Comparison of ENCODE assay signal across 2 cellular contexts in the genomic region with DNA sequence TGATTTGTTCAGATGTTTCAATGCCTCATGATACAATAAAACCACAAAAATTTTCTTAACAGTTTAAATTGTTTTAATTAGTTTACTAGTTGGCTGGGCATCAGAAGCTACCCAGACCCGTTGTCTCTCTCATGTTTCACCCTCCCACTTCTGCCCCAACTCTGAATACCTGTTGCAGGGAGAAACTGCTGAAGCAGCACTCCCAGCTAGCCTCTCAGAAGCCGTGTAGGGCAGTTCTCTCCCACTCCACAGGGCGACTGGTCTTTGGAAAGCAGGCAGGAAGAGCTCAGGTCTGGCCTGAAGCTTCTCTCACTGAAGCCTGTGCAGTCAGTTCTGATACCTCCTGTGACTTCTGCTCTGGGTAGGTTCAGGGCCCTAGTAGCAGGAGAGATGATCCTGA.
TF ChIP-seq lines count a peak whose summit lies in the region.

No MANE protein-coding gene starts in this region.

TF ChIP-seq in HEK293, 187 proteins besides CTCF, POLR2A, EP300 and RAD21:
- TF ChIP-seq ZNF561 (tag by site-specific recombination; IDR thresholded peaks at IDR 0.05; ENCODE audit: borderline replicate concordance) (no peak), ZNF549 (tag by site-specific recombination; IDR thresholded peaks at IDR 0.05) (no peak), EGR2 (tag by site-specific recombination; IDR thresholded peaks at IDR 0.05; ENCODE audit: low read depth) (no peak), ZNF169 (tag by site-specific recombination; IDR thresholded peaks at IDR 0.05) (no peak), KLF1 (tag by site-specific recombination; IDR thresholded peaks at IDR 0.05) (no peak), ZNF394 (tag by site-specific recombination; IDR thresholded peaks at IDR 0.05; ENCODE audit: borderline replicate concordance) (no peak), ZBTB20 (tag by site-specific recombination; IDR thresholded peaks at IDR 0.05) (peak; percentile 36; the same call in 1 of the 2 replicates), ZNF184 (tag by site-specific recombination; IDR thresholded peaks at IDR 0.05) (no peak), SETDB1 (IDR thresholded peaks at IDR 0.05; ENCODE audit: insufficient read length, low read length) (no peak), SCRT2 (tag by site-specific recombination; IDR thresholded peaks at IDR 0.05) (peak; percentile 90), ZNF585B (tag by site-specific recombination; IDR thresholded peaks at IDR 0.05) (no peak), ZNF214 (tag by site-specific recombination; IDR thresholded peaks at IDR 0.05; ENCODE audit: borderline replicate concordance) (no peak), SCRT1 (tag by site-specific recombination; IDR thresholded peaks at IDR 0.05; ENCODE audit: borderline replicate concordance) (peak; percentile 68; the same call in 1 of the 2 replicates), ZNF473 (tag by site-specific recombination; IDR thresholded peaks at IDR 0.05) (no peak)
- TF ChIP-seq, protein P1, sequence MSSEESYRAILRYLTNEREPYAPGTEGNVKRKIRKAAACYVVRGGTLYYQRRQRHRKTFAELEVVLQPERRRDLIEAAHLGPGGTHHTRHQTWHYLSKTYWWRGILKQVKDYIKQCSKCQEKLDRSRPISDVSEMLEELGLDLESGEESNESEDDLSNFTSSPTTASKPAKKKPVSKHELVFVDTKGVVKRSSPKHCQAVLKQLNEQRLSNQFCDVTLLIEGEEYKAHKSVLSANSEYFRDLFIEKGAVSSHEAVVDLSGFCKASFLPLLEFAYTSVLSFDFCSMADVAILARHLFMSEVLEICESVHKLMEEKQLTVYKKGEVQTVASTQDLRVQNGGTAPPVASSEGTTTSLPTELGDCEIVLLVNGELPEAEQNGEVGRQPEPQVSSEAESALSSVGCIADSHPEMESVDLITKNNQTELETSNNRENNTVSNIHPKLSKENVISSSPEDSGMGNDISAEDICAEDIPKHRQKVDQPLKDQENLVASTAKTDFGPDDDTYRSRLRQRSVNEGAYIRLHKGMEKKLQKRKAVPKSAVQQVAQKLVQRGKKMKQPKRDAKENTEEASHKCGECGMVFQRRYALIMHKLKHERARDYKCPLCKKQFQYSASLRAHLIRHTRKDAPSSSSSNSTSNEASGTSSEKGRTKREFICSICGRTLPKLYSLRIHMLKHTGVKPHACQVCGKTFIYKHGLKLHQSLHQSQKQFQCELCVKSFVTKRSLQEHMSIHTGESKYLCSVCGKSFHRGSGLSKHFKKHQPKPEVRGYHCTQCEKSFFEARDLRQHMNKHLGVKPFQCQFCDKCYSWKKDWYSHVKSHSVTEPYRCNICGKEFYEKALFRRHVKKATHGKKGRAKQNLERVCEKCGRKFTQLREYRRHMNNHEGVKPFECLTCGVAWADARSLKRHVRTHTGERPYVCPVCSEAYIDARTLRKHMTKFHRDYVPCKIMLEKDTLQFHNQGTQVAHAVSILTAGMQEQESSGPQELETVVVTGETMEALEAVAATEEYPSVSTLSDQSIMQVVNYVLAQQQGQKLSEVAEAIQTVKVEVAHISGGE (tag by site-specific recombination; conservative IDR thresholded peaks at IDR 0.05; ENCODE audit: low read depth), result no peak
- TF ChIP-seq, protein P2, sequence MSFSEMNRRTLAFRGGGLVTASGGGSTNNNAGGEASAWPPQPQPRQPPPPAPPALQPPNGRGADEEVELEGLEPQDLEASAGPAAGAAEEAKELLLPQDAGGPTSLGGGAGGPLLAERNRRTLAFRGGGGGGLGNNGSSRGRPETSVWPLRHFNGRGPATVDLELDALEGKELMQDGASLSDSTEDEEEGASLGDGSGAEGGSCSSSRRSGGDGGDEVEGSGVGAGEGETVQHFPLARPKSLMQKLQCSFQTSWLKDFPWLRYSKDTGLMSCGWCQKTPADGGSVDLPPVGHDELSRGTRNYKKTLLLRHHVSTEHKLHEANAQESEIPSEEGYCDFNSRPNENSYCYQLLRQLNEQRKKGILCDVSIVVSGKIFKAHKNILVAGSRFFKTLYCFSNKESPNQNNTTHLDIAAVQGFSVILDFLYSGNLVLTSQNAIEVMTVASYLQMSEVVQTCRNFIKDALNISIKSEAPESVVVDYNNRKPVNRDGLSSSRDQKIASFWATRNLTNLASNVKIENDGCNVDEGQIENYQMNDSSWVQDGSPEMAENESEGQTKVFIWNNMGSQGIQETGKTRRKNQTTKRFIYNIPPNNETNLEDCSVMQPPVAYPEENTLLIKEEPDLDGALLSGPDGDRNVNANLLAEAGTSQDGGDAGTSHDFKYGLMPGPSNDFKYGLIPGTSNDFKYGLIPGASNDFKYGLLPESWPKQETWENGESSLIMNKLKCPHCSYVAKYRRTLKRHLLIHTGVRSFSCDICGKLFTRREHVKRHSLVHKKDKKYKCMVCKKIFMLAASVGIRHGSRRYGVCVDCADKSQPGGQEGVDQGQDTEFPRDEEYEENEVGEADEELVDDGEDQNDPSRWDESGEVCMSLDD (tag by site-specific recombination; IDR thresholded peaks at IDR 0.05), result no peak
- TF ChIP-seq, protein P3, sequence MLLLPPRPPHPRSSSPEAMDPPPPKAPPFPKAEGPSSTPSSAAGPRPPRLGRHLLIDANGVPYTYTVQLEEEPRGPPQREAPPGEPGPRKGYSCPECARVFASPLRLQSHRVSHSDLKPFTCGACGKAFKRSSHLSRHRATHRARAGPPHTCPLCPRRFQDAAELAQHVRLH (tag by site-specific recombination; IDR thresholded peaks at IDR 0.05), result no peak
TF ChIP-seq in HEK293: peak in this region for 3.

TF ChIP-seq in GM23338, 12 proteins besides CTCF, POLR2A, EP300 and RAD21:
- TF ChIP-seq, protein P4, sequence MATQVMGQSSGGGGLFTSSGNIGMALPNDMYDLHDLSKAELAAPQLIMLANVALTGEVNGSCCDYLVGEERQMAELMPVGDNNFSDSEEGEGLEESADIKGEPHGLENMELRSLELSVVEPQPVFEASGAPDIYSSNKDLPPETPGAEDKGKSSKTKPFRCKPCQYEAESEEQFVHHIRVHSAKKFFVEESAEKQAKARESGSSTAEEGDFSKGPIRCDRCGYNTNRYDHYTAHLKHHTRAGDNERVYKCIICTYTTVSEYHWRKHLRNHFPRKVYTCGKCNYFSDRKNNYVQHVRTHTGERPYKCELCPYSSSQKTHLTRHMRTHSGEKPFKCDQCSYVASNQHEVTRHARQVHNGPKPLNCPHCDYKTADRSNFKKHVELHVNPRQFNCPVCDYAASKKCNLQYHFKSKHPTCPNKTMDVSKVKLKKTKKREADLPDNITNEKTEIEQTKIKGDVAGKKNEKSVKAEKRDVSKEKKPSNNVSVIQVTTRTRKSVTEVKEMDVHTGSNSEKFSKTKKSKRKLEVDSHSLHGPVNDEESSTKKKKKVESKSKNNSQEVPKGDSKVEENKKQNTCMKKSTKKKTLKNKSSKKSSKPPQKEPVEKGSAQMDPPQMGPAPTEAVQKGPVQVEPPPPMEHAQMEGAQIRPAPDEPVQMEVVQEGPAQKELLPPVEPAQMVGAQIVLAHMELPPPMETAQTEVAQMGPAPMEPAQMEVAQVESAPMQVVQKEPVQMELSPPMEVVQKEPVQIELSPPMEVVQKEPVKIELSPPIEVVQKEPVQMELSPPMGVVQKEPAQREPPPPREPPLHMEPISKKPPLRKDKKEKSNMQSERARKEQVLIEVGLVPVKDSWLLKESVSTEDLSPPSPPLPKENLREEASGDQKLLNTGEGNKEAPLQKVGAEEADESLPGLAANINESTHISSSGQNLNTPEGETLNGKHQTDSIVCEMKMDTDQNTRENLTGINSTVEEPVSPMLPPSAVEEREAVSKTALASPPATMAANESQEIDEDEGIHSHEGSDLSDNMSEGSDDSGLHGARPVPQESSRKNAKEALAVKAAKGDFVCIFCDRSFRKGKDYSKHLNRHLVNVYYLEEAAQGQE (IDR thresholded peaks at IDR 0.05; ENCODE audit: unreplicated experiment), result no peak
- TF ChIP-seq EZH2phosphoT487 (IDR thresholded peaks at IDR 0.05; ENCODE audit: unreplicated experiment) (no peak), CREB1 (CRISPR knock-in tag; IDR thresholded peaks at IDR 0.05; ENCODE audit: low read depth) (no peak), POLR2AphosphoS5 (IDR thresholded peaks at IDR 0.05; ENCODE audit: low read depth) (no peak), EZH2 (IDR thresholded peaks at IDR 0.05; ENCODE audit: low read depth, unreplicated experiment) (no peak), JUNB (IDR thresholded peaks at IDR 0.05; ENCODE audit: unreplicated experiment) (no peak), ZNF331 (CRISPR knock-in tag; IDR thresholded peaks at IDR 0.05; ENCODE audit: low read depth) (no peak), NANOG (IDR thresholded peaks at IDR 0.05; ENCODE audit: borderline replicate concordance) (no peak), STAT1 (IDR thresholded peaks at IDR 0.05; ENCODE audit: unreplicated experiment) (no peak), ZNF114 (CRISPR knock-in tag; IDR thresholded peaks at IDR 0.05) (no peak)
- TF ChIP-seq, protein P5, sequence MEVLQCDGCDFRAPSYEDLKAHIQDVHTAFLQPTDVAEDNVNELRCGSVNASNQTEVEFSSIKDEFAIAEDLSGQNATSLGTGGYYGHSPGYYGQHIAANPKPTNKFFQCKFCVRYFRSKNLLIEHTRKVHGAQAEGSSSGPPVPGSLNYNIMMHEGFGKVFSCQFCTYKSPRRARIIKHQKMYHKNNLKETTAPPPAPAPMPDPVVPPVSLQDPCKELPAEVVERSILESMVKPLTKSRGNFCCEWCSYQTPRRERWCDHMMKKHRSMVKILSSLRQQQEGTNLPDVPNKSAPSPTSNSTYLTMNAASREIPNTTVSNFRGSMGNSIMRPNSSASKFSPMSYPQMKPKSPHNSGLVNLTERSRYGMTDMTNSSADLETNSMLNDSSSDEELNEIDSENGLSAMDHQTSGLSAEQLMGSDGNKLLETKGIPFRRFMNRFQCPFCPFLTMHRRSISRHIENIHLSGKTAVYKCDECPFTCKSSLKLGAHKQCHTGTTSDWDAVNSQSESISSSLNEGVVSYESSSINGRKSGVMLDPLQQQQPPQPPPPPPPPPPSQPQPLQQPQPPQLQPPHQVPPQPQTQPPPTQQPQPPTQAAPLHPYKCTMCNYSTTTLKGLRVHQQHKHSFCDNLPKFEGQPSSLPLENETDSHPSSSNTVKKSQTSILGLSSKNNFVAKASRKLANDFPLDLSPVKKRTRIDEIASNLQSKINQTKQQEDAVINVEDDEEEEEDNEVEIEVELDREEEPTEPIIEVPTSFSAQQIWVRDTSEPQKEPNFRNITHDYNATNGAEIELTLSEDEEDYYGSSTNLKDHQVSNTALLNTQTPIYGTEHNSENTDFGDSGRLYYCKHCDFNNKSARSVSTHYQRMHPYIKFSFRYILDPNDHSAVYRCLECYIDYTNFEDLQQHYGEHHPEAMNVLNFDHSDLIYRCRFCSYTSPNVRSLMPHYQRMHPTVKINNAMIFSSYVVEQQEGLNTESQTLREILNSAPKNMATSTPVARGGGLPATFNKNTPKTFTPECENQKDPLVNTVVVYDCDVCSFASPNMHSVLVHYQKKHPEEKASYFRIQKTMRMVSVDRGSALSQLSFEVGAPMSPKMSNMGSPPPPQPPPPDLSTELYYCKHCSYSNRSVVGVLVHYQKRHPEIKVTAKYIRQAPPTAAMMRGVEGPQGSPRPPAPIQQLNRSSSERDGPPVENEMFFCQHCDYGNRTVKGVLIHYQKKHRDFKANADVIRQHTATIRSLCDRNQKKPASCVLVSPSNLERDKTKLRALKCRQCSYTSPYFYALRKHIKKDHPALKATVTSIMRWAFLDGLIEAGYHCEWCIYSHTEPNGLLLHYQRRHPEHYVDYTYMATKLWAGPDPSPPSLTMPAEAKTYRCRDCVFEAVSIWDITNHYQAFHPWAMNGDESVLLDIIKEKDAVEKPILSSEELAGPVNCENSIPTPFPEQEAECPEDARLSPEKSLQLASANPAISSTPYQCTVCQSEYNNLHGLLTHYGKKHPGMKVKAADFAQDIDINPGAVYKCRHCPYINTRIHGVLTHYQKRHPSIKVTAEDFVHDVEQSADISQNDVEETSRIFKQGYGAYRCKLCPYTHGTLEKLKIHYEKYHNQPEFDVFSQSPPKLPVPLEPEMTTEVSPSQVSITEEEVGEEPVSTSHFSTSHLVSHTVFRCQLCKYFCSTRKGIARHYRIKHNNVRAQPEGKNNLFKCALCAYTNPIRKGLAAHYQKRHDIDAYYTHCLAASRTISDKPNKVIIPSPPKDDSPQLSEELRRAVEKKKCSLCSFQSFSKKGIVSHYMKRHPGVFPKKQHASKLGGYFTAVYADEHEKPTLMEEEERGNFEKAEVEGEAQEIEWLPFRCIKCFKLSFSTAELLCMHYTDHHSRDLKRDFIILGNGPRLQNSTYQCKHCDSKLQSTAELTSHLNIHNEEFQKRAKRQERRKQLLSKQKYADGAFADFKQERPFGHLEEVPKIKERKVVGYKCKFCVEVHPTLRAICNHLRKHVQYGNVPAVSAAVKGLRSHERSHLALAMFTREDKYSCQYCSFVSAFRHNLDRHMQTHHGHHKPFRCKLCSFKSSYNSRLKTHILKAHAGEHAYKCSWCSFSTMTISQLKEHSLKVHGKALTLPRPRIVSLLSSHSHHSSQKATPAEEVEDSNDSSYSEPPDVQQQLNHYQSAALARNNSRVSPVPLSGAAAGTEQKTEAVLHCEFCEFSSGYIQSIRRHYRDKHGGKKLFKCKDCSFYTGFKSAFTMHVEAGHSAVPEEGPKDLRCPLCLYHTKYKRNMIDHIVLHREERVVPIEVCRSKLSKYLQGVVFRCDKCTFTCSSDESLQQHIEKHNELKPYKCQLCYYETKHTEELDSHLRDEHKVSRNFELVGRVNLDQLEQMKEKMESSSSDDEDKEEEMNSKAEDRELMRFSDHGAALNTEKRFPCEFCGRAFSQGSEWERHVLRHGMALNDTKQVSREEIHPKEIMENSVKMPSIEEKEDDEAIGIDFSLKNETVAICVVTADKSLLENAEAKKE (CRISPR knock-in tag; IDR thresholded peaks at IDR 0.05), result no peak
- TF ChIP-seq, protein P6, sequence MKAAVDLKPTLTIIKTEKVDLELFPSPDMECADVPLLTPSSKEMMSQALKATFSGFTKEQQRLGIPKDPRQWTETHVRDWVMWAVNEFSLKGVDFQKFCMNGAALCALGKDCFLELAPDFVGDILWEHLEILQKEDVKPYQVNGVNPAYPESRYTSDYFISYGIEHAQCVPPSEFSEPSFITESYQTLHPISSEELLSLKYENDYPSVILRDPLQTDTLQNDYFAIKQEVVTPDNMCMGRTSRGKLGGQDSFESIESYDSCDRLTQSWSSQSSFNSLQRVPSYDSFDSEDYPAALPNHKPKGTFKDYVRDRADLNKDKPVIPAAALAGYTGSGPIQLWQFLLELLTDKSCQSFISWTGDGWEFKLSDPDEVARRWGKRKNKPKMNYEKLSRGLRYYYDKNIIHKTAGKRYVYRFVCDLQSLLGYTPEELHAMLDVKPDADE (IDR thresholded peaks at IDR 0.05), result no peak
